ENCODE assay signal across 31 cellular contexts in genomic region chr13:111909501-111909900, GRCh38.
"Had no signal": no experiment of that assay in that cellular context is flagged by ENCODE, and none has a peak within 500 bp of the region (broad histone marks: within the 10 kb centered on the region; RNA-seq: fewer than 3 reads in every experiment).

No MANE protein-coding gene starts in this region.

- H3K27ac ChIP-seq: ascending aorta, cardiac muscle cell, colonic mucosa, dorsolateral prefrontal cortex, right lobe of liver, skin epidermis, upper lobe of right lung, WERI-Rb-1 had no signal

- ATAC-seq: activated CD4-positive, CD25-positive, alpha-beta regulatory T cell treated with anti-CD3 and anti-CD28 coated beads, Interleukin-2, amount 50 U/mL, for 24 hours; effector memory CD8-positive, alpha-beta T cell; left colon; naive thymus-derived CD8-positive, alpha-beta T cell; right lobe of liver; stimulated activated memory B cell treated with anti-CD40 and anti-IgM and Interleukin-4, amounts not matched to agents 10 μg/mL and 1 μg/mL and 100 μg/mL, for 72 hours; stimulated activated naive CD8-positive, alpha-beta T cell treated with anti-CD3 and anti-CD28 coated beads, Interleukin-15, amount 100 ng/mL, for 72 hours; T-cell; upper lobe of right lung had no signal

- DNase-seq: activated CD4-positive, alpha-beta memory T cell treated with anti-CD3 and anti-CD28 coated beads, Interleukin-2, amount 10 ng/mL, durations not matched to agents 7 days and 5 days; activated CD4-positive, alpha-beta T cell treated with anti-CD3 and anti-CD28 coated beads, Interleukin-2, amount 10 ng/mL, durations not matched to agents 24 days and 14 days; activated naive CD4-positive, alpha-beta T cell treated with anti-CD3 and anti-CD28 coated beads for 36 hours; activated naive CD8-positive, alpha-beta T cell treated with anti-CD3 and anti-CD28 coated beads, Interleukin-2, amount 10 ng/mL, durations not matched to agents 7 days and 5 days; activated T-cell treated with anti-CD3 and anti-CD28 coated beads, Interleukin-2, amount 50 U/mL, for 48 hours; cerebellar nuclear complex; effector memory CD8-positive, alpha-beta T cell; foreskin fibroblast; hippocampal formation; kidney; left colon; midbrain; occipital lobe; stimulated activated CD4-positive, alpha-beta T cell treated with anti-CD3 and anti-CD28 coated beads, Interleukin-1b, Interleukin-23, amount 100 ng/mL, for 48 hours; stimulated activated CD4-positive, alpha-beta T cell treated with anti-CD3 and anti-CD28 coated beads, Interleukin-4, amount 100 ng/mL, for 4 hours; stimulated activated CD8-positive, alpha-beta memory T cell treated with anti-CD3 and anti-CD28 coated beads, Interleukin-4, amount 100 ng/mL, for 48 hours; stimulated activated naive CD8-positive, alpha-beta T cell treated with anti-CD3 and anti-CD28 coated beads, Interleukin-15, amount 100 ng/mL, for 72 hours; substantia nigra; T-cell; upper lobe of right lung; WERI-Rb-1 had no signal

- FAIRE-seq: endothelial cell of umbilical vein, kidney had no signal

- H3K4me1 ChIP-seq: ascending aorta, colonic mucosa, right lobe of liver, upper lobe of right lung had no signal

- H3K4me3 ChIP-seq: ascending aorta, cardiac muscle cell, colonic mucosa, dorsolateral prefrontal cortex, right lobe of liver, skin epidermis, upper lobe of right lung had no signal

- H3K36me3 ChIP-seq: ascending aorta, cardiac muscle cell, colonic mucosa, right lobe of liver, upper lobe of right lung, WERI-Rb-1 had no signal

- H3K27me3 ChIP-seq: ascending aorta, colonic mucosa, dorsolateral prefrontal cortex, right lobe of liver, upper lobe of right lung had no signal

- H3K9me3 ChIP-seq: ascending aorta, colonic mucosa, right lobe of liver, upper lobe of right lung had no signal
